8 cellular contexts compared by ENCODE assay signal in the genomic region with DNA sequence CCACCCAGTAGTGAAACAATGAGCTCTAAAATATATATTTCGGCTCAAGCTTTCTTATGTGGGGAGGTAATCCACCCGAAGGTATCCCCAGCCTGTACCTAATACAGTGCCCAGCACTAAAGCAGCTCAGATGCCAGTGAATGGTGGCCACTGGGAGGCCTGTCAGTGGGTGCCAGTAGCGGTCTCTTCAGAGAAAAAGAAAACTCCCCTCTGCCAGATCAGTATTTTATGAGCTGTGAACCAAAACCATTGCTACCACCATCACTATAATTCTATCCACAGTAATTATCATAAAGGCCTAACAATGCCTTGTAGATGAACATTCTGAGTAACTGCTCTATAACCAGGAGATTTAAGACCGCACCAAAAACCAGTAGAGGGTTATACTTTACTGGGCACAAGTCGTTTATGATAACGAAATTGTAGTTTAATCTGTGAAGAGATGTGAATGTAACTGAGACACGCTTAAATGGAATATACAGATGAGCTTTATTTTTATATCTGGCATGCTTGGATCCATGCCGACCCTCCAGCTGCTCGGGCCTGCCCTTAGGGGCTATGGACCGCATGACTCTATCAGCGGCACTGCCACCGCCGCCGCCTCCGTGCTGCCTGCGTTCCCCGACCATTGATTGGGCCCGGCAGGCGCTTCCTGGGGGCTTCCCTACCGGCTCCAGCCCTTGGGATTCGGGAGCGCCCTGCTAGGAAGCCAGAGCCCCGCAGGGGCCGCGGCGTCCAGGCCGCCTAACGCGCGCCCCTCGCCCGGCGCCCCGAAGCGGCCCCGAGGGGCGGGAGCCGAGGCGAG. TPM values are rescaled to one million over a fixed set of nuclear protein-coding genes. Genes with fewer than 3 reads are reported as not detected.
DNase-seq lines count a peak whose midpoint lies in the region; ATAC-seq and TF ChIP-seq lines count a peak whose summit lies in the region.

No MANE protein-coding gene starts in this region.

- no peaks in the 10 kb centered on the region for H3K9me3 ChIP-seq in tibial nerve

- no peaks in the 10 kb centered on the region for H3K9me3 Mint-ChIP-seq in naive B cell

- peak overlapping the region; percentile 96 to 99 (median 98) for H3K27ac ChIP-seq in tibial nerve

- H3K4me1 ChIP-seq in tibial nerve = peaks cover 0 to 46% (median 19%) of the 10 kb centered on the region in 4 donors

- no peaks in the 10 kb centered on the region for H3K27me3 Mint-ChIP-seq in naive B cell

- TF ChIP-seq POLR2A in tibial nerve (IDR thresholded peaks at IDR 0.05) = no peak

- peak in 1 of 2 donors; percentile 18 for TF ChIP-seq EP300 in tibial nerve (IDR thresholded peaks at IDR 0.05)

- no peaks in the 10 kb centered on the region for H3K36me3 Mint-ChIP-seq in naive B cell

- no peaks in the 10 kb centered on the region for H3K27me3 ChIP-seq in tibial nerve

- H3K4me3 ChIP-seq in tibial nerve = peak overlapping the region; percentile 74 to 92 (median 86)

- peak overlapping the region; percentile 73 to 100 (median 89) for H3K4me3 Mint-ChIP-seq in naive B cell

- ATAC-seq in GM18867 (IDR thresholded peaks at IDR 0.05; ENCODE audit: unreplicated experiment) (peak; percentile 32), HG03064 (IDR thresholded peaks at IDR 0.05; ENCODE audit: low read depth, unreplicated experiment) (peak; percentile 32), naive B cell (ENCODE audit: low read depth in 2 of 2) (peak; percentile 27 to 29)

- TF ChIP-seq CTCF in tibial nerve (IDR thresholded peaks at IDR 0.05) = peak in 2 of 5 experiments; percentile 6 to 13

- H3K4me1 Mint-ChIP-seq in naive B cell = peaks cover 20 to 34% (median 28%) of the 10 kb centered on the region in 3 donors

- DNase-seq in AG20443 (ENCODE audit: low spot score) (peak; percentile 68), NCI-H226 (peak; percentile 18), fibroblast of gingiva (ENCODE audit: low read depth) (peak; percentile 61), naive B cell (peak; percentile 29), tibial nerve (ENCODE audit: low spot score in 2 of 2) (peak; percentile 36 to 45)
- peak; percentile 39 to 50 for DNase-seq in activated T-cell treated with anti-CD3 and anti-CD28 coated beads, Interleukin-2, amount 50 U/mL, for 48 hours

- peak overlapping the region; percentile 97 to 100 (median 98) for H3K27ac Mint-ChIP-seq in naive B cell

- H3K36me3 ChIP-seq in tibial nerve = no peaks in the 10 kb centered on the region

- 5 to 15% methylated on average over 11 to 38 of the region's 39 CpGs for WGBS in tibial nerve, 2 donors

RNA-seq across cellular contexts. Expression of gene NFKB1, which starts 0.6 kb away (rescaled TPM):
- polyA plus RNA-seq in naive B cell (ENCODE audit: low read depth in 6 of 6) = 10 to 100 TPM; 14.5 to 47.4 (median 26.2) TPM
- 10 to 100 TPM; 21.6 to 44.8 (median 28.3) TPM for total RNA-seq in tibial nerve

Comparison
In these comparisons a context has a peak if more than half of its experiments do, and no peak if none do; other contexts are left out.
1. Peak in every context shown above with its lines: DNase-seq, ATAC-seq, H3K4me3 ChIP-seq and H3K27ac ChIP-seq.
2. DNase-seq: peak in every context shown above with its lines; median percentile 68 in AG20443; 61 in fibroblast of gingiva; 44 in activated T-cell treated with anti-CD3 and anti-CD28 coated beads, Interleukin-2, amount 50 U/mL, for 48 hours; 40 in tibial nerve; 29 in naive B cell; 18 in NCI-H226.